Comparison of ENCODE assay signal across 29 cellular contexts in genomic region chr4:85221606-85222005, GRCh38.
"Had no signal": no experiment of that assay in that cellular context is flagged by ENCODE, and none has a peak within 500 bp of the region (broad histone marks: within the 10 kb centered on the region; RNA-seq: fewer than 3 reads in every experiment).

No MANE protein-coding gene starts in this region.

- H3K36me3 Mint-ChIP-seq: stimulated activated effector memory CD8-positive, alpha-beta T cell treated with anti-CD3 and anti-CD28 coated beads, Interleukin-12 subunit alpha, Interleukin-12 subunit beta, amount 100 ng/mL, for 72 hours; type B pancreatic cell had no signal

- H3K27me3 ChIP-seq: stomach, suprapubic skin, testis, thyroid gland, tibial artery, tibial nerve, transverse colon, upper lobe of left lung, upper lobe of right lung, uterus, vagina had no signal

- FAIRE-seq: urothelium cell line had no signal

- DNase-seq: stimulated activated CD4-positive, alpha-beta T cell treated with anti-CD3 and anti-CD28 coated beads, Interleukin-2, amount 100 ng/mL, for 48 hours; stimulated activated CD4-positive, alpha-beta T cell treated with anti-CD3 and anti-CD28 coated beads, Interleukin-4, amount 100 ng/mL, for 1 hour; stimulated activated CD4-positive, alpha-beta T cell treated with anti-CD3 and anti-CD28 coated beads, Interleukin-4, amount 100 ng/mL, for 24 hours; stimulated activated CD4-positive, alpha-beta T cell treated with anti-CD3 and anti-CD28 coated beads, Interleukin-4, amount 100 ng/mL, for 4 hours; stimulated activated CD8-positive, alpha-beta memory T cell treated with anti-CD3 and anti-CD28 coated beads, Interleukin-4, amount 100 ng/mL, for 48 hours; stimulated activated naive B cell treated with anti-CD40 and anti-IgM and Interleukin-4, amounts not matched to agents 10 μg/mL and 1 μg/mL and 100 μg/mL, for 72 hours; stimulated activated naive CD4-positive, alpha-beta T cell; stimulated activated naive CD4-positive, alpha-beta T cell treated with Interleukin-2 at 50 U/mL for 16 hours; stimulated activated naive CD8-positive, alpha-beta T cell treated with anti-CD3 and anti-CD28 coated beads, Interleukin-15, amount 100 ng/mL, for 72 hours; stimulated activated naive CD8-positive, alpha-beta T cell treated with anti-CD3 and anti-CD28 coated beads, Interleukin-15, Interleukin-2, amounts not matched to agents 100 U/mL and 50 U/mL, for 24 hours; stomach; substantia nigra; testis; thyroid gland; tibial artery; transverse colon; trophoblast cell; upper lobe of left lung; upper lobe of right lung; uterus had no signal

- ATAC-seq: stimulated activated effector memory CD8-positive, alpha-beta T cell treated with anti-CD3 and anti-CD28 coated beads, Interleukin-12 subunit alpha, Interleukin-12 subunit beta, amount 100 ng/mL, for 72 hours; stimulated activated memory B cell treated with anti-CD40 and anti-IgM and Interleukin-4, amounts not matched to agents 10 μg/mL and 1 μg/mL and 100 μg/mL, for 72 hours; stimulated activated naive B cell treated with anti-CD40 and anti-IgM and Interleukin-4, amounts not matched to agents 10 μg/mL and 1 μg/mL and 100 μg/mL, for 72 hours; stimulated activated naive CD8-positive, alpha-beta T cell treated with anti-CD3 and anti-CD28 coated beads, Interleukin-15, amount 100 ng/mL, for 72 hours; stimulated activated naive CD8-positive, alpha-beta T cell treated with anti-CD3 and anti-CD28 coated beads, Interleukin-15, Interleukin-2, amounts not matched to agents 100 U/mL and 50 U/mL, for 24 hours; upper lobe of right lung had no signal

- H3K27ac ChIP-seq: stomach, suprapubic skin, testis, thoracic aorta, thyroid gland, tibial artery, tibial nerve, transverse colon, upper lobe of left lung, upper lobe of right lung, uterus, vagina had no signal

- H3K27ac Mint-ChIP-seq: stimulated activated effector memory CD8-positive, alpha-beta T cell treated with anti-CD3 and anti-CD28 coated beads, Interleukin-12 subunit alpha, Interleukin-12 subunit beta, amount 100 ng/mL, for 72 hours; stimulated activated memory B cell treated with anti-CD40 and anti-IgM and Interleukin-4, amounts not matched to agents 10 μg/mL and 1 μg/mL and 100 μg/mL, for 72 hours; stimulated activated naive B cell treated with anti-CD40 and anti-IgM and Interleukin-4, amounts not matched to agents 10 μg/mL and 1 μg/mL and 100 μg/mL, for 72 hours; stimulated activated naive CD8-positive, alpha-beta T cell treated with anti-CD3 and anti-CD28 coated beads, Interleukin-15, amount 100 ng/mL, for 72 hours; stimulated activated naive CD8-positive, alpha-beta T cell treated with anti-CD3 and anti-CD28 coated beads, Interleukin-15, Interleukin-2, amounts not matched to agents 100 ng/mL and 50 ng/mL, for 24 hours; type B pancreatic cell had no signal

- H3K4me1 ChIP-seq: stomach, suprapubic skin, testis, thyroid gland, tibial artery, tibial nerve, transverse colon, upper lobe of left lung, upper lobe of right lung, uterus, vagina had no signal

- H3K4me3 ChIP-seq: stomach, suprapubic skin, testis, thoracic aorta, thyroid gland, tibial artery, tibial nerve, transverse colon, upper lobe of left lung, upper lobe of right lung, uterus, vagina had no signal

- H3K27me3 Mint-ChIP-seq: stimulated activated naive CD8-positive, alpha-beta T cell treated with anti-CD3 and anti-CD28 coated beads, Interleukin-15, amount 100 ng/mL, for 72 hours; stimulated activated naive CD8-positive, alpha-beta T cell treated with anti-CD3 and anti-CD28 coated beads, Interleukin-15, Interleukin-2, amounts not matched to agents 100 ng/mL and 50 ng/mL, for 24 hours; type B pancreatic cell had no signal

- H3K36me3 ChIP-seq: stomach, suprapubic skin, thoracic aorta, thyroid gland, tibial artery, tibial nerve, transverse colon, upper lobe of left lung, upper lobe of right lung, uterus, vagina had no signal

- H3K4me3 Mint-ChIP-seq: stimulated activated effector memory CD8-positive, alpha-beta T cell treated with anti-CD3 and anti-CD28 coated beads, Interleukin-12 subunit alpha, Interleukin-12 subunit beta, amount 100 ng/mL, for 72 hours; stimulated activated memory B cell treated with anti-CD40 and anti-IgM and Interleukin-4, amounts not matched to agents 10 μg/mL and 1 μg/mL and 100 μg/mL, for 72 hours; stimulated activated naive B cell treated with anti-CD40 and anti-IgM and Interleukin-4, amounts not matched to agents 10 μg/mL and 1 μg/mL and 100 μg/mL, for 72 hours; stimulated activated naive CD8-positive, alpha-beta T cell treated with anti-CD3 and anti-CD28 coated beads, Interleukin-15, amount 100 ng/mL, for 72 hours; stimulated activated naive CD8-positive, alpha-beta T cell treated with anti-CD3 and anti-CD28 coated beads, Interleukin-15, Interleukin-2, amounts not matched to agents 100 ng/mL and 50 ng/mL, for 24 hours; type B pancreatic cell had no signal

- H3K4me1 Mint-ChIP-seq: stimulated activated effector memory CD8-positive, alpha-beta T cell treated with anti-CD3 and anti-CD28 coated beads, Interleukin-12 subunit alpha, Interleukin-12 subunit beta, amount 100 ng/mL, for 72 hours; stimulated activated memory B cell treated with anti-CD40 and anti-IgM and Interleukin-4, amounts not matched to agents 10 μg/mL and 1 μg/mL and 100 μg/mL, for 72 hours; stimulated activated naive B cell treated with anti-CD40 and anti-IgM and Interleukin-4, amounts not matched to agents 10 μg/mL and 1 μg/mL and 100 μg/mL, for 72 hours; stimulated activated naive CD8-positive, alpha-beta T cell treated with anti-CD3 and anti-CD28 coated beads, Interleukin-15, amount 100 ng/mL, for 72 hours had no signal

- H3K9me3 ChIP-seq: testis, thoracic aorta, thyroid gland, uterus, vagina had no signal
